2 cellular contexts compared by ENCODE assay signal in genomic region chr7:150332852-150333635, GRCh38.
A peak's percentile ranks its signal among the peaks of the same experiment; 100 is the strongest.
TF ChIP-seq lines count a peak whose summit lies in the region.

No MANE protein-coding gene starts in this region.

TF ChIP-seq in HEK293T, 16 proteins besides CTCF, POLR2A, EP300 and RAD21:
- TF ChIP-seq FOXM1 (IDR thresholded peaks at IDR 0.05; ENCODE audit: borderline replicate concordance) (no peak), ZNF384 (IDR thresholded peaks at IDR 0.05) (no peak), NFRKB (IDR thresholded peaks at IDR 0.05) (no peak), FOXA1 (IDR thresholded peaks at IDR 0.05) (no peak), CTBP1 (IDR thresholded peaks at IDR 0.05; ENCODE audit: borderline replicate concordance) (no peak), SP1 (IDR thresholded peaks at IDR 0.05) (no peak), HDGF (IDR thresholded peaks at IDR 0.05; ENCODE audit: borderline replicate concordance) (no peak), SUZ12 (IDR thresholded peaks at IDR 0.05) (no peak), ELF4 (IDR thresholded peaks at IDR 0.05) (no peak), TARDBP (IDR thresholded peaks at IDR 0.05) (no peak), LEF1 (IDR thresholded peaks at IDR 0.05; ENCODE audit: borderline replicate concordance) (no peak), L3MBTL2 (conservative IDR thresholded peaks at IDR 0.05) (no peak), ARNT (IDR thresholded peaks at IDR 0.05) (no peak), BHLHE40 (IDR thresholded peaks at IDR 0.05; ENCODE audit: borderline replicate concordance) (no peak)
- TF ChIP-seq, protein P1, sequence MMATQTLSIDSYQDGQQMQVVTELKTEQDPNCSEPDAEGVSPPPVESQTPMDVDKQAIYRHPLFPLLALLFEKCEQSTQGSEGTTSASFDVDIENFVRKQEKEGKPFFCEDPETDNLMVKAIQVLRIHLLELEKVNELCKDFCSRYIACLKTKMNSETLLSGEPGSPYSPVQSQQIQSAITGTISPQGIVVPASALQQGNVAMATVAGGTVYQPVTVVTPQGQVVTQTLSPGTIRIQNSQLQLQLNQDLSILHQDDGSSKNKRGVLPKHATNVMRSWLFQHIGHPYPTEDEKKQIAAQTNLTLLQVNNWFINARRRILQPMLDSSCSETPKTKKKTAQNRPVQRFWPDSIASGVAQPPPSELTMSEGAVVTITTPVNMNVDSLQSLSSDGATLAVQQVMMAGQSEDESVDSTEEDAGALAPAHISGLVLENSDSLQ (IDR thresholded peaks at IDR 0.05): no peak

TF ChIP-seq in H1, 55 proteins besides CTCF, POLR2A, EP300 and RAD21:
- TF ChIP-seq KDM1A (IDR thresholded peaks at IDR 0.05; ENCODE audit: borderline replicate concordance, low read length) (no peak), BACH1 (IDR thresholded peaks at IDR 0.05; ENCODE audit: low read length) (no peak), POLR2AphosphoS5 (IDR thresholded peaks at IDR 0.05; ENCODE audit: low read depth, low read length) (peak; percentile 19; the same call in 1 of the 2 replicates)
